18 cellular contexts compared by ENCODE assay signal in genomic region chr10:103130910-103131309, GRCh38.
DNase-seq lines count a peak whose midpoint lies in the region; ATAC-seq and TF ChIP-seq lines count a peak whose summit lies in the region.
"Had no signal": no experiment of that assay in that cellular context is flagged by ENCODE, and none has a peak within 500 bp of the region (broad histone marks: within the 10 kb centered on the region; RNA-seq: fewer than 3 reads in every experiment).

No MANE protein-coding gene starts in this region.

- H3K27ac Mint-ChIP-seq in T-helper 17 cell, result peak overlapping the region; percentile 32
- no peak overlapping the region for H3K27ac Mint-ChIP-seq in endothelial cell (ENCODE audit: unreplicated experiment)
- peak overlapping the region; percentile 89 for H3K27ac Mint-ChIP-seq in progenitor cell of endocrine pancreas

- CTCF ChIA-PET in HEK293 (lab: Yijun Ruan, JAX), result no interaction called here

- H3K9me3 ChIP-seq in HEK293 (ENCODE audit: control insufficient read depth, insufficient read depth, low read depth, low read length) (no peaks in the 10 kb centered on the region), T-helper 17 cell (ENCODE audit: control insufficient read depth, low read length, poor library complexity, severe bottlenecking) (no peaks in the 10 kb centered on the region)

- no peaks in the 10 kb centered on the region for H3K9me3 Mint-ChIP-seq in endothelial cell (ENCODE audit: unreplicated experiment)
- H3K9me3 Mint-ChIP-seq in progenitor cell of endocrine pancreas (ENCODE audit: low read depth), result peaks cover 11% of the 10 kb centered on the region
- H3K9me3 Mint-ChIP-seq: CD8-positive, alpha-beta memory T cell had no signal

- H3K4me3 Mint-ChIP-seq in T-helper 17 cell (no peak overlapping the region), endothelial cell (ENCODE audit: unreplicated experiment) (peak overlapping the region; percentile 75), progenitor cell of endocrine pancreas (ENCODE audit: low read depth) (no peak overlapping the region)
- H3K4me3 Mint-ChIP-seq: CD8-positive, alpha-beta memory T cell had no signal

- DNase-seq in T-helper 17 cell (no peak), endothelial cell (ENCODE audit: low spot score) (no peak), progenitor cell of endocrine pancreas (ENCODE audit: low spot score, unreplicated experiment) (no peak), middle frontal gyrus (ENCODE audit: extremely low spot score, low spot score) (no peak)
- DNase-seq in stimulated activated naive CD4-positive, alpha-beta T cell treated with Interleukin-2 at 50 U/mL for 16 hours (lab: John Stamatoyannopoulos, UW), result no peak
- DNase-seq: ACHN; C1 segment of cervical spinal cord; CD8-positive, alpha-beta memory T cell; KG1; NCI-H1105 treated with DMSO at 0.1 percent for 48 hours; NCI-H1694 treated with DMSO at 0.1 percent for 48 hours; NCI-H2107; NCI-H2227 treated with DMSO at 0.1 percent for 48 hours; NCI-H524; RPMI8226; SHP77 treated with DMSO at 0.1 percent for 48 hours had no signal

- no peaks in the 10 kb centered on the region for H3K27me3 Mint-ChIP-seq in T-helper 17 cell
- H3K27me3 Mint-ChIP-seq in endothelial cell (ENCODE audit: unreplicated experiment), result no peaks in the 10 kb centered on the region
- H3K27me3 Mint-ChIP-seq in progenitor cell of endocrine pancreas, result no peaks in the 10 kb centered on the region
- H3K27me3 Mint-ChIP-seq: CD8-positive, alpha-beta memory T cell had no signal

- POLR2A ChIA-PET in HEK293 (lab: Yijun Ruan, JAX), result no interaction called here

- H3K36me3 ChIP-seq in HEK293 (ENCODE audit: control insufficient read depth in 2 of 2, insufficient read depth in 1 of 2, low read length in 2 of 2), result peaks cover 0 to under 1% of the 10 kb centered on the region in 2 experiments; a peak in 2 of 3 replicates

- H3K27ac ChIP-seq in HEK293 (ENCODE audit: extremely low read depth, low read depth, low read length), result no peak overlapping the region

- H3K36me3 Mint-ChIP-seq in T-helper 17 cell (ENCODE audit: low read depth) (peaks cover 3% of the 10 kb centered on the region), endothelial cell (ENCODE audit: low read depth, unreplicated experiment) (peaks cover 50% of the 10 kb centered on the region), progenitor cell of endocrine pancreas (ENCODE audit: insufficient read depth) (peaks cover 53% of the 10 kb centered on the region)

- peaks cover under 1% of the 10 kb centered on the region; the same call in 1 of the 2 replicates for H3K4me1 ChIP-seq in HEK293 (ENCODE audit: control insufficient read depth, insufficient read depth, low read length)

- H3K4me3 ChIP-seq in HEK293 (ENCODE audit: low read depth, low read length), result no peak overlapping the region

- TF ChIP-seq CTCF in HEK293 (tag by site-specific recombination; IDR thresholded peaks at IDR 0.05) (no peak), endothelial cell (IDR thresholded peaks at IDR 0.05; ENCODE audit: unreplicated experiment) (no peak), progenitor cell of endocrine pancreas (IDR thresholded peaks at IDR 0.05; ENCODE audit: unreplicated experiment) (no peak)

- ATAC-seq in T-helper 17 cell (no peak), GM21360 (IDR thresholded peaks at IDR 0.05; ENCODE audit: unreplicated experiment) (no peak)

- H3K4me1 Mint-ChIP-seq in T-helper 17 cell (peaks cover 9% of the 10 kb centered on the region), endothelial cell (ENCODE audit: unreplicated experiment) (no peaks in the 10 kb centered on the region), progenitor cell of endocrine pancreas (ENCODE audit: low read depth) (peaks cover 5% of the 10 kb centered on the region)

TF ChIP-seq in HEK293, 187 proteins besides CTCF, POLR2A, EP300 and RAD21:
- TF ChIP-seq ZNF549 (tag by site-specific recombination; IDR thresholded peaks at IDR 0.05) (no peak), ZBTB1 (tag by site-specific recombination; IDR thresholded peaks at IDR 0.05) (no peak), ZNF600 (tag by site-specific recombination; IDR thresholded peaks at IDR 0.05) (peak; percentile 10; the same call in 1 of the 2 replicates)
